ENCODE assay signal across 12 cellular contexts in genomic region chr1:212668477-212668876, GRCh38. TPM values are rescaled to one million over a fixed set of nuclear protein-coding genes. Genes with fewer than 3 reads are reported as not detected.
DNase-seq lines count a peak whose midpoint lies in the region; ATAC-seq and TF ChIP-seq lines count a peak whose summit lies in the region.
"Had no signal": no experiment of that assay in that cellular context is flagged by ENCODE, and none has a peak within 500 bp of the region (broad histone marks: within the 10 kb centered on the region; RNA-seq: fewer than 3 reads in every experiment).

No MANE protein-coding gene starts in this region.

- no peaks in the 10 kb centered on the region for H3K9me3 Mint-ChIP-seq in naive thymus-derived CD8-positive, alpha-beta T cell
- H3K9me3 Mint-ChIP-seq: natural killer cell treated with Interleukin-12 subunit alpha and Interleukin-12 subunit beta and Interleukin-15 and Interleukin-18, amount 100 ng/mL, for 72 hours had no signal

- no peak overlapping the region for H2AFZ ChIP-seq in ACC112 (ENCODE audit: low read length, unreplicated experiment)

- no peaks in the 10 kb centered on the region for H3K79me2 ChIP-seq in ACC112 (ENCODE audit: control insufficient read depth, insufficient read depth, low read length, unreplicated experiment)

- H3K27me3 ChIP-seq in ACC112 (ENCODE audit: insufficient read depth, low read length) (no peaks in the 10 kb centered on the region), psoas muscle (ENCODE audit: insufficient read depth in 3 of 3, low read length in 2 of 3) (peaks cover 0 to 6% (median 0%) of the 10 kb centered on the region in 3 donors)

- H3K4me1 ChIP-seq in ACC112 (ENCODE audit: control insufficient read depth, insufficient read depth, low read length, unreplicated experiment) (peaks cover 38% of the 10 kb centered on the region), psoas muscle (peaks cover 10% of the 10 kb centered on the region)

- H3K36me3 ChIP-seq in ACC112 (ENCODE audit: insufficient read depth, low read length) (no peaks in the 10 kb centered on the region), psoas muscle (ENCODE audit: insufficient read depth in 1 of 2, low read depth in 1 of 2) (no peaks in the 10 kb centered on the region)
- H3K36me3 ChIP-seq: cardiac muscle cell had no signal

- POLR2A ChIA-PET in naive thymus-derived CD8-positive, alpha-beta T cell (lab: Charles Lee), result no interaction called here

- DNase-seq in fibroblast of the aortic adventitia (ENCODE audit: low read depth) (no peak), psoas muscle (no peak), NCI-H748 (lab: John Stamatoyannopoulos, UW; ENCODE audit: unreplicated experiment) (no peak), C1 segment of cervical spinal cord (lab: John Stamatoyannopoulos, UW) (no peak), HK-2 (ENCODE audit: unreplicated experiment) (no peak)
- no peak for DNase-seq in naive thymus-derived CD8-positive, alpha-beta T cell
- DNase-seq: DMS79, T-helper 17 cell had no signal

- H3K27ac ChIP-seq in ACC112 (ENCODE audit: low read depth, low read length) (peak overlapping the region; percentile 99), psoas muscle (peak overlapping the region; percentile 71)
- H3K27ac ChIP-seq: cardiac muscle cell had no signal

- H3K4me3 Mint-ChIP-seq in naive thymus-derived CD8-positive, alpha-beta T cell, result no peak overlapping the region
- H3K4me3 Mint-ChIP-seq: T-helper 17 cell had no signal

- peak overlapping the region; percentile 71 for H3K4me3 ChIP-seq in ACC112 (ENCODE audit: low read depth, low read length)
- H3K4me3 ChIP-seq in fibroblast of the aortic adventitia (ENCODE audit: low read depth, low read length), result peak overlapping the region; percentile 41
- no peak overlapping the region for H3K4me3 ChIP-seq in psoas muscle
- H3K4me3 ChIP-seq: cardiac muscle cell had no signal

- no peaks in the 10 kb centered on the region for H3K9me3 ChIP-seq in psoas muscle

- H3K27ac Mint-ChIP-seq in naive thymus-derived CD8-positive, alpha-beta T cell, result peak overlapping the region in 1 of 10 donors; percentile 19
- H3K27ac Mint-ChIP-seq: T-helper 17 cell had no signal

- 86 to 88% (median 88%) methylated on average over 5 of the region's 5 CpGs for WGBS in psoas muscle, 3 donors

- no peak for ATAC-seq in SK-N-SH treated with all-trans-retinoic acid at 6 μM for 48 hours
- ATAC-seq in psoas muscle, result no peak
- ATAC-seq in naive thymus-derived CD8-positive, alpha-beta T cell, result no peak
- ATAC-seq: natural killer cell treated with Interleukin-12 subunit alpha and Interleukin-12 subunit beta and Interleukin-15 and Interleukin-18, amount 100 ng/mL, for 72 hours; T-helper 17 cell had no signal

- peaks cover 6 to 22% (median 8%) of the 10 kb centered on the region in 5 donors for H3K27me3 Mint-ChIP-seq in naive thymus-derived CD8-positive, alpha-beta T cell

- TF ChIP-seq CTCF in fibroblast of the aortic adventitia (IDR thresholded peaks at IDR 0.05; ENCODE audit: insufficient read depth, low read length), result no peak
- no peak for TF ChIP-seq CTCF in psoas muscle (IDR thresholded peaks at IDR 0.05)

- intact Hi-C loops in psoas muscle (cut with DNase I), result loop anchor here in 1 of 2 donors (5.0 kb wide), 1 partner anchor 119 kb away; no protein-coding TSS in a partner anchor

- no peaks in the 10 kb centered on the region for H3K36me3 Mint-ChIP-seq in naive thymus-derived CD8-positive, alpha-beta T cell
- H3K36me3 Mint-ChIP-seq: natural killer cell treated with Interleukin-12 subunit alpha and Interleukin-12 subunit beta and Interleukin-15 and Interleukin-18, amount 100 ng/mL, for 72 hours had no signal

- H3K4me1 Mint-ChIP-seq in naive thymus-derived CD8-positive, alpha-beta T cell, result peaks cover 3 to 23% (median 11%) of the 10 kb centered on the region in 4 donors

TF ChIP-seq in SK-N-SH treated with all-trans-retinoic acid at 6 μM for 48 hours, 23 proteins besides CTCF, POLR2A, EP300 and RAD21:
- no peak for TF ChIP-seq BACH2 (CRISPR knock-in tag; IDR thresholded peaks at IDR 0.05; ENCODE audit: borderline replicate concordance)
- TF ChIP-seq ZC3H10 (CRISPR knock-in tag; IDR thresholded peaks at IDR 0.05), result no peak
- no peak for TF ChIP-seq RARB (CRISPR knock-in tag; IDR thresholded peaks at IDR 0.05)
- TF ChIP-seq CSDC2 (CRISPR knock-in tag; IDR thresholded peaks at IDR 0.05), result 0 out of 2 replicates have a peak, but pooled peaks have one; percentile 75
- no peak for TF ChIP-seq ZFP30 (CRISPR knock-in tag; IDR thresholded peaks at IDR 0.05)
- TF ChIP-seq CREB5 (CRISPR knock-in tag; IDR thresholded peaks at IDR 0.05; ENCODE audit: low read depth), result no peak
- TF ChIP-seq ARNTL (CRISPR knock-in tag; IDR thresholded peaks at IDR 0.05; ENCODE audit: borderline replicate concordance, low read depth), result no peak
- TF ChIP-seq ZNF70 (CRISPR knock-in tag; IDR thresholded peaks at IDR 0.05), result no peak
- no peak for TF ChIP-seq TCF4 (CRISPR knock-in tag; IDR thresholded peaks at IDR 0.05; ENCODE audit: borderline replicate concordance)

RNA-seq across cellular contexts. Expression of gene BATF3, which starts 31.2 kb away (rescaled TPM):
- 4.8 TPM in 1 of 2 replicates, not detected in the other for total RNA-seq in fibroblast of the aortic adventitia (ENCODE audit: low replicate concordance)
- total RNA-seq in psoas muscle, result 1 to 10 TPM in 2 of 4 donors, under 1 TPM in 2; 0.60 to 2.9 (median 1.5) TPM
- 1 to 10 TPM in 1 of 3 donors, under 1 TPM in 2; 0.03 to 1.0 (median 0.53) TPM for polyA plus RNA-seq in psoas muscle
- 1 to 10 TPM in 1 of 2 experiments, under 1 TPM in 1; 0.29 to 1.2 TPM for total RNA-seq in naive thymus-derived CD8-positive, alpha-beta T cell
- polyA plus RNA-seq in naive thymus-derived CD8-positive, alpha-beta T cell, result under 1 TPM in 2 of 3 donors, not detected in 1; 0.47 to 0.56 TPM

RNA-seq across cellular contexts. Expression of gene ATF3, which starts 59.9 kb away (rescaled TPM):
- total RNA-seq in fibroblast of the aortic adventitia (ENCODE audit: low replicate concordance) (4.2 and 5.2 TPM in 2 replicates), psoas muscle (10 to 100 TPM; 13.5 to 51.3 (median 26.3) TPM)
- polyA plus RNA-seq in psoas muscle, result 10 to 100 TPM in 2 of 3 donors, 1 to 10 TPM in 1; 6.6 to 29.2 (median 10.1) TPM
- total RNA-seq in naive thymus-derived CD8-positive, alpha-beta T cell, result 1 to 10 TPM; 1.4 to 1.8 TPM
- not detected for polyA plus RNA-seq in naive thymus-derived CD8-positive, alpha-beta T cell
